ENCODE assay signal across 9 cellular contexts in the genomic region with DNA sequence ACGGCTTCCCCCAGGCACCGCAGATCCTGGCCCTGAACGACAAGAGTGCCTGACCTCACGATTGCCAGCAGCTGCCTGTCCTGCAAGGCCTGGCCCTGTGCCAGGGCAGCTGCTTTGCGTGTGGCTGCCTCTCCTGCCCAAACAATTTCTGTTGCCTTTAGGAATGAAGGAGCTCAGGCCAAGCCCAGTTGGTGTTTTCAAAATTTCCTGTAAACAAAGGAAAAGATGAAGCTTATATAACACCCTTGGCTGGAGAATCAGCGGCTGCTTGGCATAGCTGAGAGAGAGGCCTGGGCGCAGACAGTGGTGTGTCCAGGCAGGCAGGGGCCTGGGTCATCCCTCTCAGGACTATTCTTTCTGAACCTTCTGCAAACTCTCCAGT. TPM values are rescaled to one million over a fixed set of nuclear protein-coding genes. Genes with fewer than 3 reads are reported as not detected.
A peak's percentile ranks its signal among the peaks of the same experiment; 100 is the strongest.
DNase-seq lines count a peak whose midpoint lies in the region; ATAC-seq, FAIRE-seq and TF ChIP-seq lines count a peak whose summit lies in the region.
"Had no signal": no experiment of that assay in that cellular context is flagged by ENCODE, and none has a peak within 500 bp of the region (broad histone marks: within the 10 kb centered on the region; RNA-seq: fewer than 3 reads in every experiment).

No MANE protein-coding gene starts in this region.

- DNase-seq in G401 (ENCODE audit: low spot score) (peak; percentile 81), Panc1 (ENCODE audit: low read depth, low spot score) (no peak), fibroblast of mammary gland (ENCODE audit: low read depth) (peak; percentile 75), pancreas (peak; percentile 72 to 94 (median 81)), SIG-M5 (lab: John Stamatoyannopoulos, UW) (no peak), NCI-H187 treated with DMSO at 0.1 percent for 48 hours (lab: John Stamatoyannopoulos, UW) (no peak), HuH-7 (ENCODE audit: low spot score) (no peak)

- intact Hi-C loops in Panc1 (cut with micrococcal nuclease; ENCODE audit: unreplicated experiment) (no loop called here), pancreas (cut with DNase I) (no loop called here)

- BruUV-seq in Panc1 (replicated peaks; lab: Mats Ljungman, UMichigan) = no TSS peak

- in situ Hi-C loops in G401 (cut with HindIII; ENCODE audit: low sequenced_read_pairs) = no loop called here
- in situ Hi-C loops in Panc1 (cut with HindIII; ENCODE audit: low pct_unique_long_range_greater_than_20kb, low sequenced_read_pairs) = no loop called here

- POLR2A ChIA-PET in Panc1 (lab: Charles Lee) = no interaction called here

- TF ChIP-seq CTCF in Panc1 (IDR thresholded peaks at IDR 0.05) (no peak), fibroblast of mammary gland (conservative IDR thresholded peaks at IDR 0.05; ENCODE audit: control insufficient read depth, insufficient read depth, low read depth, low read length) (no peak), pancreas (IDR thresholded peaks at IDR 0.05) (no peak)

- H3K36me3 ChIP-seq in Panc1 (ENCODE audit: control insufficient read depth, insufficient read depth, low read length) (no peaks in the 10 kb centered on the region), pancreas (no peaks in the 10 kb centered on the region)

- H3K4me1 ChIP-seq in Panc1 (ENCODE audit: control insufficient read depth, insufficient read depth, low read length) (no peaks in the 10 kb centered on the region; the same call in 1 of the 2 replicates), pancreas (peaks cover 0 to 32% (median 7%) of the 10 kb centered on the region in 3 donors)

- no peak for FAIRE-seq in pancreas (lab: Jason Lieb, UNC)

- WGBS in pancreas, 2 donors = 19% methylated on average over 7 of the region's 7 CpGs

- H3K27ac ChIP-seq in Panc1 (ENCODE audit: low read length) = no peak overlapping the region
- peak overlapping the region; percentile 43 to 88 (median 69) for H3K27ac ChIP-seq in pancreas

- H3K4me3 ChIP-seq in Panc1 (ENCODE audit: low read depth in 2 of 2, low read length in 2 of 2) (no peak overlapping the region), fibroblast of mammary gland (ENCODE audit: control insufficient read depth, low read depth, low read length) (no peak overlapping the region), pancreas (no peak overlapping the region)

- no peaks in the 10 kb centered on the region for H3K27me3 ChIP-seq in Panc1 (ENCODE audit: control insufficient read depth, insufficient read depth, low read length)
- no peaks in the 10 kb centered on the region for H3K27me3 ChIP-seq in pancreas

- CTCF ChIA-PET in Panc1 (lab: Charles Lee) = interaction anchor here (0.6 kb wide), 1 partner anchor 106 kb away, joined by 3 read pairs; no protein-coding TSS in a partner anchor

- no peaks in the 10 kb centered on the region for H3K9me3 ChIP-seq in Panc1 (ENCODE audit: control insufficient read depth, insufficient read depth, low read depth, low read length)
- H3K9me3 ChIP-seq in pancreas = no peaks in the 10 kb centered on the region

- ATAC-seq in Panc1 = peak; percentile 66; the same call in 1 of the 2 replicates
- ATAC-seq in pancreas = peak; percentile 79 to 85 (median 82)
- no peak for ATAC-seq in GM21723 (IDR thresholded peaks at IDR 0.05; ENCODE audit: unreplicated experiment)

RNA-seq across cellular contexts. Expression of gene SLC47A2, which starts 11.7 kb away (rescaled TPM):
- not detected in 2 replicates for total RNA-seq in G401 (2014; rRNA removed; shearing (Covaris generic))
- total RNA-seq in Panc1 (2021; ENCODE audit: unreplicated experiment) (not detected), pancreas (not detected)
- polyA plus RNA-seq in Panc1 (2012; ENCODE audit: insufficient read length) = 0.13 TPM
- polyA plus RNA-seq in pancreas = not detected
- total RNA-seq: epithelial cell of proximal tubule had no signal

RNA-seq across cellular contexts. Expression of gene ALDH3A1, which starts 20.0 kb away (rescaled TPM):
- not detected in 2 replicates for total RNA-seq in G401 (2014; rRNA removed; shearing (Covaris generic))
- total RNA-seq in Panc1 (2021; ENCODE audit: unreplicated experiment) = 0.21 TPM
- polyA plus RNA-seq in Panc1 (2012; ENCODE audit: insufficient read length) = not detected
- under 1 TPM in 3 of 6 donors, not detected in 3; 0.20 to 0.51 (median 0.47) TPM for total RNA-seq in pancreas
- polyA plus RNA-seq in pancreas = under 1 TPM; 0.23 to 0.34 TPM

Comparison
In these comparisons a context has a peak if more than half of its experiments do, and no peak if none do; other contexts are left out.
1. DNase-seq: peak in G401 (single experiment), fibroblast of mammary gland (single experiment) and pancreas (6 of 6); none in Panc1 (single experiment), SIG-M5 (single experiment), NCI-H187 treated with DMSO at 0.1 percent for 48 hours (single experiment) and HuH-7 (single experiment).